ENCODE assay signal across 27 cellular contexts in genomic region chr2:110906613-110907365, GRCh38.
"Had no signal": no experiment of that assay in that cellular context is flagged by ENCODE, and none has a peak within 500 bp of the region (broad histone marks: within the 10 kb centered on the region; RNA-seq: fewer than 3 reads in every experiment).

No MANE protein-coding gene starts in this region.

- H3K27me3 ChIP-seq: ovary, spleen, stomach, thyroid gland, tibial nerve, upper lobe of left lung, vagina had no signal

- FAIRE-seq: urothelium cell line had no signal

- H3K79me2 ChIP-seq: parathyroid adenoma had no signal

- H3K9ac ChIP-seq: parathyroid adenoma had no signal

- H2AFZ ChIP-seq: parathyroid adenoma had no signal

- H3K36me3 ChIP-seq: ovary, spleen, stomach, thoracic aorta, thyroid gland, tibial nerve, upper lobe of left lung, vagina had no signal

- H3K4me2 ChIP-seq: smooth muscle cell had no signal

- H3K9me3 ChIP-seq: ovary, psoas muscle, thyroid gland had no signal

- ATAC-seq: naive thymus-derived CD8-positive, alpha-beta T cell; natural killer cell treated with Interleukin-12 subunit alpha and Interleukin-12 subunit beta and Interleukin-15 and Interleukin-18, amount 100 ng/mL, for 72 hours; psoas muscle; right cardiac atrium; sciatic nerve; stimulated activated effector memory CD8-positive, alpha-beta T cell treated with anti-CD3 and anti-CD28 coated beads, Interleukin-12 subunit alpha, Interleukin-12 subunit beta, amount 100 ng/mL, for 72 hours; stimulated activated naive B cell treated with anti-CD40 and anti-IgM and Interleukin-4, amounts not matched to agents 10 μg/mL and 1 μg/mL and 100 μg/mL, for 72 hours had no signal

- H3K4me3 ChIP-seq: ovary, psoas muscle, skin epidermis, smooth muscle cell, spleen, stomach, thoracic aorta, thyroid gland, tibial nerve, upper lobe of left lung, vagina had no signal

- H3K27ac ChIP-seq: ovary, parathyroid adenoma, psoas muscle, skin epidermis, spleen, stomach, thoracic aorta, thyroid gland, tibial nerve, upper lobe of left lung, vagina had no signal

- DNase-seq: naive thymus-derived CD8-positive, alpha-beta T cell; nephron progenitor cell; occipital lobe; ovary; posterior cingulate gyrus; psoas muscle; right cardiac atrium; spleen; stimulated activated CD4-positive, alpha-beta T cell treated with anti-CD3 and anti-CD28 coated beads, Interleukin-12 subunit alpha, Interleukin-12 subunit beta, amount 100 ng/mL, for 4 hours; stimulated activated CD4-positive, alpha-beta T cell treated with anti-CD3 and anti-CD28 coated beads, Interleukin-1b, Interleukin-23, amount 100 ng/mL, for 48 hours; stimulated activated CD4-positive, alpha-beta T cell treated with anti-CD3 and anti-CD28 coated beads, Interleukin-4, amount 100 ng/mL, for 24 hours; stimulated activated naive B cell treated with anti-CD40 and anti-IgM and Interleukin-4, amounts not matched to agents 10 μg/mL and 1 μg/mL and 100 μg/mL, for 72 hours; stimulated activated naive CD4-positive, alpha-beta T cell treated with Interleukin-2 at 50 U/mL for 16 hours; stomach; thyroid gland; trophoblast cell; upper lobe of left lung had no signal

- H3K4me1 ChIP-seq: parathyroid adenoma, psoas muscle, spleen, stomach, thyroid gland, tibial nerve, upper lobe of left lung, vagina had no signal
